ENCODE assay signal across 9 cellular contexts in genomic region chr9:36192196-36192595, GRCh38. TPM values are rescaled to one million over a fixed set of nuclear protein-coding genes. Genes with fewer than 3 reads are reported as not detected.
DNase-seq lines count a peak whose midpoint lies in the region; ATAC-seq, FAIRE-seq and TF ChIP-seq lines count a peak whose summit lies in the region.
"Had no signal": no experiment of that assay in that cellular context is flagged by ENCODE, and none has a peak within 500 bp of the region (broad histone marks: within the 10 kb centered on the region; RNA-seq: fewer than 3 reads in every experiment).

No MANE protein-coding gene starts in this region.

- H3K36me3 ChIP-seq in HUES6 (ENCODE audit: control insufficient read depth, insufficient read depth, low read length) = peaks cover 27% of the 10 kb centered on the region
- H3K36me3 ChIP-seq in mesodermal cell (ENCODE audit: control insufficient read depth, insufficient read depth, low read length) = peaks cover 31% of the 10 kb centered on the region

- no peak for ATAC-seq in A549
- ATAC-seq in HG02678 (IDR thresholded peaks at IDR 0.05; ENCODE audit: unreplicated experiment) = no peak

- in situ Hi-C loops in astrocyte of the spinal cord (cut with HindIII; ENCODE audit: low sequenced_read_pairs) = no loop called here

- H3K4me1 ChIP-seq in A549 (peaks cover 28% of the 10 kb centered on the region), HUES6 (ENCODE audit: control insufficient read depth, insufficient read depth, low read length) (peaks cover 17% of the 10 kb centered on the region), mesodermal cell (ENCODE audit: control insufficient read depth, insufficient read depth, low read length, poor library complexity, severe bottlenecking) (peaks cover 28% of the 10 kb centered on the region)

- CTCF ChIA-PET in A549 (lab: Yijun Ruan, JAX) = interaction anchor here (0.9 to 6.6 kb wide), 6 partner anchors 12 to 237 kb away, joined by 3 to 61 read pairs (median 6); no protein-coding TSS in a partner anchor

- no peak for TF ChIP-seq RAD21 in A549 (conservative IDR thresholded peaks at IDR 0.05 in 1 of 2, IDR thresholded peaks at IDR 0.05 in 1 of 2)

- H3K9me3 ChIP-seq in A549 (no peaks in the 10 kb centered on the region), HUES6 (ENCODE audit: control insufficient read depth, insufficient read depth, low read depth, low read length) (no peaks in the 10 kb centered on the region), mesodermal cell (ENCODE audit: control insufficient read depth, low read length) (no peaks in the 10 kb centered on the region)

- no peak for TF ChIP-seq EP300 in A549 (IDR thresholded peaks at IDR 0.05)

- TF ChIP-seq CTCF in A549 (IDR thresholded peaks at IDR 0.05) = no peak
- TF ChIP-seq CTCF in astrocyte of the spinal cord (IDR thresholded peaks at IDR 0.05; ENCODE audit: low read depth, low read length) = no peak

- no peak for FAIRE-seq in A549 (lab: Jason Lieb, UNC)
- FAIRE-seq: GM18507 had no signal

- 90% methylated on average over 4 of the region's 4 CpGs for WGBS in A549 (ENCODE audit: missing lambda C conversion rate)
- 33 to 42% methylated on average over 1 of the region's 4 CpGs for WGBS in mesodermal cell (ENCODE audit: insufficient coverage in 2 of 2), 2 experiments

- H3K9ac ChIP-seq in HUES6 (ENCODE audit: low read length) = peak overlapping the region; percentile 85

- no peak for TF ChIP-seq POLR2A in A549 (IDR thresholded peaks at IDR 0.05; ENCODE audit: low read length)

- POLR2A ChIA-PET in A549 (lab: Yijun Ruan, JAX) = interaction anchor here (1.4 to 2.0 kb wide), 2 partner anchors 43 to 137 kb away, joined by 4 to 14 read pairs; no protein-coding TSS in a partner anchor

- H3K27ac ChIP-seq in A549 (peak overlapping the region; percentile 89 to 96; a peak in 4 of 6 replicates), HUES6 (ENCODE audit: low read depth, low read length) (no peak overlapping the region), mesodermal cell (ENCODE audit: low read depth, low read length, severe bottlenecking) (no peak overlapping the region)

- H3K4me2 ChIP-seq in A549 = peak overlapping the region; percentile 97

- H3K27me3 ChIP-seq in HUES6 (ENCODE audit: control insufficient read depth, insufficient read depth, low read length) = no peaks in the 10 kb centered on the region

- peak overlapping the region; percentile 87 for H3K4me3 ChIP-seq in A549
- peak overlapping the region; percentile 75 for H3K4me3 ChIP-seq in HUES6 (ENCODE audit: low read depth, low read length)
- H3K4me3 ChIP-seq in astrocyte of the spinal cord (ENCODE audit: low read depth, low read length) = peak overlapping the region; percentile 64
- H3K4me3 ChIP-seq in mesodermal cell (ENCODE audit: extremely low read depth, insufficient read depth, low read length, poor library complexity, severe bottlenecking) = peak overlapping the region; percentile 98

- DNase-seq in A549 (ENCODE audit: low read depth in 1 of 2, low spot score in 1 of 2) = no peak
- no peak for DNase-seq in astrocyte of the spinal cord (ENCODE audit: low read depth, low spot score)
- no peak for DNase-seq in C1 segment of cervical spinal cord (lab: John Stamatoyannopoulos, UW)
- no peak for DNase-seq in NCI-H187 (lab: John Stamatoyannopoulos, UW)
- DNase-seq in activated CD4-positive, alpha-beta T cell treated with anti-CD3 and anti-CD28 coated beads, Interleukin-2, amount 50 U/mL, for 4 hours = no peak

TF ChIP-seq in A549, 52 proteins besides CTCF, POLR2A, EP300 and RAD21:
- no peak for TF ChIP-seq PBX3 (IDR thresholded peaks at IDR 0.05)

RNA-seq across cellular contexts. Expression of gene CLTA, which starts 1.5 kb away (rescaled TPM):
- 203 and 291 TPM in 2 replicates for polyA plus RNA-seq in A549 (2011; rRNA removed)
- polyA plus RNA-seq in A549 (2012; cell fraction: cytosol; rRNA removed) = 260 and 265 TPM in 2 replicates
- polyA plus RNA-seq in A549 (2012; cell fraction: nucleus; rRNA removed) = 164 and 169 TPM in 2 replicates
- polyA plus RNA-seq in A549 (2017; fragmentation: RNase III; extraction: RNeasy Plus Mini Kit Qiagen cat#74134 plus additional on column Dnase treatment) = 290 to 312 TPM (median 296 TPM) in 3 replicates
- 94.2 and 98.4 TPM in 2 replicates for polyA minus RNA-seq in A549 (2011; rRNA and poly(A)+ RNA removed)
- 290 TPM for polyA plus RNA-seq in mesodermal cell (2013, experiment 1 of 2)
- 289 TPM for polyA plus RNA-seq in mesodermal cell (2013, experiment 2 of 2)

RNA-seq across cellular contexts. Expression of gene CCIN, which starts 23.0 kb away (rescaled TPM):
- 0.05 TPM in 1 of 2 replicates, not detected in the other for polyA plus RNA-seq in A549 (2011; rRNA removed)
- 0.06 and 0.09 TPM in 2 replicates for polyA plus RNA-seq in A549 (2012; cell fraction: cytosol; rRNA removed)
- 0.13 and 0.17 TPM in 2 replicates for polyA plus RNA-seq in A549 (2012; cell fraction: nucleus; rRNA removed)
- polyA plus RNA-seq in A549 (2017; fragmentation: RNase III; extraction: RNeasy Plus Mini Kit Qiagen cat#74134 plus additional on column Dnase treatment) = 0.05 TPM in 2 of 3 replicates, not detected in the other
- polyA minus RNA-seq in A549 (2011; rRNA and poly(A)+ RNA removed) = 0.17 and 0.29 TPM in 2 replicates
- polyA plus RNA-seq in mesodermal cell (2013, experiment 1 of 2) = 0.22 TPM
- 0.20 TPM for polyA plus RNA-seq in mesodermal cell (2013, experiment 2 of 2)

RNA-seq across cellular contexts. Expression of gene GLIPR2, which starts 55.7 kb away (rescaled TPM):
- 6.2 and 9.0 TPM in 2 replicates for polyA plus RNA-seq in A549 (2011; rRNA removed)
- 7.2 and 8.3 TPM in 2 replicates for polyA plus RNA-seq in A549 (2012; cell fraction: cytosol; rRNA removed)
- polyA plus RNA-seq in A549 (2012; cell fraction: nucleus; rRNA removed) = 4.5 and 6.9 TPM in 2 replicates
- polyA plus RNA-seq in A549 (2017; fragmentation: RNase III; extraction: RNeasy Plus Mini Kit Qiagen cat#74134 plus additional on column Dnase treatment) = 13.5 to 16.9 TPM (median 16.0 TPM) in 3 replicates
- polyA minus RNA-seq in A549 (2011; rRNA and poly(A)+ RNA removed) = 7.5 and 7.9 TPM in 2 replicates
- polyA plus RNA-seq in mesodermal cell (2013, experiment 1 of 2) = 37.2 TPM
- polyA plus RNA-seq in mesodermal cell (2013, experiment 2 of 2) = 41.1 TPM

Comparison
In these comparisons a context has a peak if more than half of its experiments do, and no peak if none do; other contexts are left out.
1. H3K27ac ChIP-seq: peak in A549 (2 of 2); none in HUES6 (single experiment) and mesodermal cell (single experiment).
2. Peak in every context shown above with its lines, with median percentiles within 50 percentile points of each other: H3K4me3 ChIP-seq.